ENCODE assay signal across 18 cellular contexts in genomic region chr3:114227076-114227475, GRCh38. TPM values are rescaled to one million over a fixed set of nuclear protein-coding genes. Genes with fewer than 3 reads are reported as not detected.
"Had no signal": no experiment of that assay in that cellular context is flagged by ENCODE, and none has a peak within 500 bp of the region (broad histone marks: within the 10 kb centered on the region; RNA-seq: fewer than 3 reads in every experiment).

No MANE protein-coding gene starts in this region.

- H3K36me3 Mint-ChIP-seq: brain, mesothelial cell of epicardium had no signal

- H3K9me3 ChIP-seq: neutrophil, SK-N-SH, upper lobe of right lung had no signal

- H3K27ac Mint-ChIP-seq: brain, mesothelial cell of epicardium had no signal

- ATAC-seq: activated CD4-positive, CD25-positive, alpha-beta regulatory T cell treated with anti-CD3 and anti-CD28 coated beads, Interleukin-2, amount 50 U/mL, for 24 hours; left cardiac atrium; lower lobe of right lung; upper lobe of right lung had no signal

- H3K4me3 Mint-ChIP-seq: brain, mesothelial cell of epicardium had no signal

- H3K4me3 ChIP-seq: lower lobe of right lung, skin epidermis, upper lobe of right lung had no signal

- DNase-seq: activated CD4-positive, alpha-beta T cell treated with anti-CD3 and anti-CD28 coated beads, Interleukin-2, amount 50 U/mL, for 48 hours; activated effector memory CD4-positive, alpha-beta T cell treated with anti-CD3 and anti-CD28 coated beads, Interleukin-2, amount 50 U/mL, for 16 hours; amniotic stem cell; effector memory CD4-positive, alpha-beta T cell; hypothalamus; left cardiac atrium; lower lobe of right lung; Right ventricle myocardium superior; SK-N-SH; upper lobe of right lung had no signal

- H3K4me1 ChIP-seq: lower lobe of right lung, upper lobe of right lung had no signal

- H3K27me3 ChIP-seq: neutrophil, upper lobe of right lung had no signal

- H3K27ac ChIP-seq: lower lobe of right lung, neutrophil, upper lobe of right lung had no signal

- H3K4me1 Mint-ChIP-seq: brain, mesothelial cell of epicardium had no signal

- H3K36me3 ChIP-seq: lower lobe of right lung, neutrophil, upper lobe of right lung had no signal

- H3K27me3 Mint-ChIP-seq: brain had no signal

RNA-seq across cellular contexts. Expression of gene ZNF80, which starts 10.3 kb away (rescaled TPM):
- total RNA-seq: epithelial cell of proximal tubule, left cardiac atrium, lower lobe of right lung, mesothelial cell of epicardium, myocyte, Right ventricle myocardium superior, temporal lobe, upper lobe of right lung had no signal

RNA-seq across cellular contexts. Expression of gene DRD3, which starts 48.2 kb away (rescaled TPM):
- total RNA-seq: epithelial cell of proximal tubule, left cardiac atrium, lower lobe of right lung, mesothelial cell of epicardium, myocyte, Right ventricle myocardium superior, upper lobe of right lung had no signal
